8 cellular contexts compared by ENCODE assay signal in genomic region chr16:30984669-30985400, GRCh38. TPM values are rescaled to one million over a fixed set of nuclear protein-coding genes. Genes with fewer than 3 reads are reported as not detected.
DNase-seq lines count a peak whose midpoint lies in the region; ATAC-seq and TF ChIP-seq lines count a peak whose summit lies in the region.

Gene HSD3B7 (plus strand): TSS chr16:30985207. CDS start chr16:30985659, 452 bp downstream.

- no peaks in the 10 kb centered on the region for H3K36me3 ChIP-seq in Caco-2 (ENCODE audit: control insufficient read depth, insufficient read depth, low read length)

- H3K9me3 ChIP-seq in Caco-2 = no peaks in the 10 kb centered on the region

- POLR2A ChIA-PET in Caco-2 (lab: Charles Lee) = no interaction called here
- POLR2A ChIA-PET in activated CD4-positive, alpha-beta memory T cell treated with anti-CD3 and anti-CD28 coated beads, Interleukin-2, amount 10 ng/mL, durations not matched to agents 7 days and 5 days (lab: Charles Lee) = interaction anchor here (0.6 to 2.0 kb wide), 9 partner anchors 9 to 884 kb away, joined by 3 to 9 read pairs (median 5); partner anchors contain the start of genes FUS, KAT8, SETD1A and ZNF646

- H3K27me3 Mint-ChIP-seq in Caco-2 (ENCODE audit: insufficient read depth, unreplicated experiment) = no peaks in the 10 kb centered on the region
- H3K27me3 Mint-ChIP-seq in activated CD4-positive, alpha-beta memory T cell treated with anti-CD3 and anti-CD28 coated beads, Interleukin-2, amount 10 ng/mL, durations not matched to agents 7 days and 5 days = no peaks in the 10 kb centered on the region

- peaks cover 6% of the 10 kb centered on the region for H3K4me1 Mint-ChIP-seq in Caco-2 (ENCODE audit: low read depth, unreplicated experiment)
- H3K4me1 Mint-ChIP-seq in activated CD4-positive, alpha-beta memory T cell treated with anti-CD3 and anti-CD28 coated beads, Interleukin-2, amount 10 ng/mL, durations not matched to agents 7 days and 5 days = peaks cover 14% of the 10 kb centered on the region

- peak; percentile 83 to 93 for TF ChIP-seq CTCF in Caco-2 (IDR thresholded peaks at IDR 0.05; ENCODE audit: insufficient read depth in 1 of 2, low read depth in 1 of 2, low read length in 1 of 2, severe bottlenecking in 1 of 2, unreplicated experiment in 1 of 2)

- no TSS peak for BruUV-seq in Caco-2 (replicated peaks; lab: Mats Ljungman, UMichigan)

- H3K4me3 ChIP-seq in Caco-2 (ENCODE audit: low read depth, low read length) = 0 out of 2 replicates have a peak within 1 kb of the TSS, but pooled peaks have one; percentile 15

- DNase-seq in Caco-2 (peak; percentile 83 to 90), NCI-H748 (lab: John Stamatoyannopoulos, UW; ENCODE audit: unreplicated experiment) (peak; percentile 64), lung microvascular endothelial cell (ENCODE audit: low read depth in 2 of 2) (peak; percentile 76 to 84)
- DNase-seq in activated CD4-positive, alpha-beta memory T cell treated with anti-CD3 and anti-CD28 coated beads, Interleukin-2, amount 10 ng/mL, durations not matched to agents 7 days and 5 days = peak; percentile 85
- DNase-seq in effector CD4-positive, alpha-beta T cell = peak; percentile 77
- DNase-seq in stimulated activated CD4-positive, alpha-beta T cell treated with anti-CD3 and anti-CD28 coated beads, TNF-alpha, amount 100 ng/mL, for 4 hours (ENCODE audit: low read depth in 3 of 3) = peak; percentile 57 to 82 (median 74)

- no peaks in the 10 kb centered on the region for H3K27me3 ChIP-seq in Caco-2 (replicated peaks; ENCODE audit: control insufficient read depth, insufficient read depth, low read length)

- H3K36me3 Mint-ChIP-seq in Caco-2 (ENCODE audit: insufficient read depth, unreplicated experiment) = peaks cover 19% of the 10 kb centered on the region
- peaks cover 21% of the 10 kb centered on the region for H3K36me3 Mint-ChIP-seq in activated CD4-positive, alpha-beta memory T cell treated with anti-CD3 and anti-CD28 coated beads, Interleukin-2, amount 10 ng/mL, durations not matched to agents 7 days and 5 days (ENCODE audit: low read depth)

- CTCF ChIA-PET in Caco-2 (lab: Charles Lee) = interaction anchor here (0.6 to 1.9 kb wide), 9 partner anchors 12 to 458 kb away, joined by 3 to 13 read pairs (median 5); partner anchors contain the start of genes KAT8, PRSS8, ZNF646 and ZNF668
- CTCF ChIA-PET in activated CD4-positive, alpha-beta memory T cell treated with anti-CD3 and anti-CD28 coated beads, Interleukin-2, amount 10 ng/mL, durations not matched to agents 7 days and 5 days (lab: Charles Lee) = interaction anchor here (0.6 to 4.1 kb wide), 21 partner anchors 10 to 1152 kb away, joined by 3 to 36 read pairs (median 4); partner anchors contain the start of genes KAT8, VKORC1, ZNF646 and ZNF668

- intact Hi-C loops in Caco-2 (cut with micrococcal nuclease; ENCODE audit: unreplicated experiment) = loop anchor here (2.0 to 5.0 kb wide), 3 partner anchors 32 to 157 kb away; no protein-coding TSS in a partner anchor

- no peak within 1 kb of the TSS for H3K27ac Mint-ChIP-seq in Caco-2 (ENCODE audit: unreplicated experiment)
- no peak within 1 kb of the TSS for H3K27ac Mint-ChIP-seq in activated CD4-positive, alpha-beta memory T cell treated with anti-CD3 and anti-CD28 coated beads, Interleukin-2, amount 10 ng/mL, durations not matched to agents 7 days and 5 days

- peak; percentile 58 for ATAC-seq in HG02798 (IDR thresholded peaks at IDR 0.05; ENCODE audit: poor library complexity, unreplicated experiment)
- ATAC-seq in HG03175 (IDR thresholded peaks at IDR 0.05; ENCODE audit: unreplicated experiment) = no peak

- H3K9me3 Mint-ChIP-seq in Caco-2 (ENCODE audit: unreplicated experiment) = no peaks in the 10 kb centered on the region
- no peaks in the 10 kb centered on the region for H3K9me3 Mint-ChIP-seq in activated CD4-positive, alpha-beta memory T cell treated with anti-CD3 and anti-CD28 coated beads, Interleukin-2, amount 10 ng/mL, durations not matched to agents 7 days and 5 days

- H3K4me3 Mint-ChIP-seq in Caco-2 (ENCODE audit: unreplicated experiment) = peak within 1 kb of the TSS; percentile 59
- H3K4me3 Mint-ChIP-seq in activated CD4-positive, alpha-beta memory T cell treated with anti-CD3 and anti-CD28 coated beads, Interleukin-2, amount 10 ng/mL, durations not matched to agents 7 days and 5 days = peak within 1 kb of the TSS; percentile 39

- peaks cover 7% of the 10 kb centered on the region for H3K4me1 ChIP-seq in Caco-2

RNA-seq across cellular contexts. Expression of gene HSD3B7, which starts in this region (rescaled TPM):
- total RNA-seq in Caco-2 (2022) = 1.3 and 2.4 TPM in 2 replicates
- total RNA-seq in activated CD4-positive, alpha-beta memory T cell treated with anti-CD3 and anti-CD28 coated beads, Interleukin-2, amount 10 ng/mL, durations not matched to agents 7 days and 5 days = 1 to 10 TPM; 7.1 to 7.5 TPM
- total RNA-seq in lung microvascular endothelial cell = 13.3 and 26.0 TPM in 2 replicates
